In genomic region chr5:178186417-178186816, GRCh38 we compare ENCODE assay signal across 27 cellular contexts. TPM values are rescaled to one million over a fixed set of nuclear protein-coding genes. Genes with fewer than 3 reads are reported as not detected.
DNase-seq lines count a peak whose midpoint lies in the region; ATAC-seq and TF ChIP-seq lines count a peak whose summit lies in the region.
"Had no signal": no experiment of that assay in that cellular context is flagged by ENCODE, and none has a peak within 500 bp of the region (broad histone marks: within the 10 kb centered on the region; RNA-seq: fewer than 3 reads in every experiment).

No MANE protein-coding gene starts in this region.

- H3K36me3 ChIP-seq in SK-N-SH (replicated peaks in 1 of 2; ENCODE audit: control insufficient read depth in 1 of 2, insufficient read depth in 2 of 2, low read length in 1 of 2) = no peaks in the 10 kb centered on the region
- H3K36me3 ChIP-seq: BE2C, tibial nerve had no signal

- ATAC-seq in activated CD8-positive, alpha-beta memory T cell treated with anti-CD3 and anti-CD28 coated beads, Interleukin-2, amount 10 ng/mL, durations not matched to agents 7 days and 5 days = no peak
- ATAC-seq: left ventricle myocardium superior; natural killer cell treated with Interleukin-12 subunit alpha and Interleukin-12 subunit beta and Interleukin-15 and Interleukin-18, amount 100 ng/mL, for 72 hours had no signal

- H3K9ac ChIP-seq in SK-N-SH = no peak overlapping the region

- CTCF ChIA-PET in SK-N-SH (lab: Yijun Ruan, JAX) = interaction anchor here (1.4 to 3.9 kb wide), 2 partner anchors 10 to 111 kb away, joined by 9 to 18 read pairs; no protein-coding TSS in a partner anchor
- CTCF ChIA-PET in activated CD8-positive, alpha-beta memory T cell treated with anti-CD3 and anti-CD28 coated beads, Interleukin-2, amount 10 ng/mL, durations not matched to agents 7 days and 5 days (lab: Charles Lee) = no interaction called here

- TF ChIP-seq CTCF in SK-N-SH (IDR thresholded peaks at IDR 0.05) (no peak), mesothelial cell of epicardium (IDR thresholded peaks at IDR 0.05; ENCODE audit: unreplicated experiment) (no peak)

- no peaks in the 10 kb centered on the region; a peak in 1 of 4 replicates for H3K4me1 ChIP-seq in SK-N-SH (ENCODE audit: control insufficient read depth in 1 of 2, insufficient read depth in 2 of 2, low read depth in 1 of 2, low read length in 1 of 2)
- H3K4me1 ChIP-seq: BE2C, tibial nerve had no signal

- no peak overlapping the region for H3K4me3 Mint-ChIP-seq in mesothelial cell of epicardium
- no peak overlapping the region for H3K4me3 Mint-ChIP-seq in activated CD8-positive, alpha-beta memory T cell treated with anti-CD3 and anti-CD28 coated beads, Interleukin-2, amount 10 ng/mL, durations not matched to agents 7 days and 5 days
- H3K4me3 Mint-ChIP-seq: natural killer cell treated with Interleukin-12 subunit alpha and Interleukin-12 subunit beta and Interleukin-15 and Interleukin-18, amount 100 ng/mL, for 72 hours; stimulated activated naive CD8-positive, alpha-beta T cell treated with anti-CD3 and anti-CD28 coated beads, Interleukin-15, Interleukin-2, amounts not matched to agents 100 ng/mL and 50 ng/mL, for 24 hours; T-helper 1 cell treated with Interleukin-12 subunit alpha and Interleukin-12 subunit beta and Interleukin-4 antibody, amounts not matched to agents 30 μg/mL and 1 μg/mL, for 36 hours had no signal

- no peaks in the 10 kb centered on the region for H3K9me2 ChIP-seq in SK-N-SH

- POLR2A ChIA-PET in SK-N-SH (lab: Yijun Ruan, JAX) = interaction anchor here (1.5 kb wide), 1 partner anchor 18 kb away, joined by 11 read pairs; the partner anchor contains the start of gene HNRNPAB

- H3K27ac Mint-ChIP-seq in mesothelial cell of epicardium = peak overlapping the region; percentile 27
- H3K27ac Mint-ChIP-seq in activated CD8-positive, alpha-beta memory T cell treated with anti-CD3 and anti-CD28 coated beads, Interleukin-2, amount 10 ng/mL, durations not matched to agents 7 days and 5 days = no peak overlapping the region
- H3K27ac Mint-ChIP-seq: natural killer cell treated with Interleukin-12 subunit alpha and Interleukin-12 subunit beta and Interleukin-15 and Interleukin-18, amount 100 ng/mL, for 72 hours; stimulated activated naive CD8-positive, alpha-beta T cell treated with anti-CD3 and anti-CD28 coated beads, Interleukin-15, Interleukin-2, amounts not matched to agents 100 ng/mL and 50 ng/mL, for 24 hours; T-helper 1 cell treated with Interleukin-12 subunit alpha and Interleukin-12 subunit beta and Interleukin-4 antibody, amounts not matched to agents 30 μg/mL and 1 μg/mL, for 36 hours had no signal

- no peaks in the 10 kb centered on the region for H4K20me1 ChIP-seq in SK-N-SH (ENCODE audit: insufficient read depth)

- H3K27ac ChIP-seq in SK-N-SH (ENCODE audit: low read depth in 2 of 2, low read length in 1 of 2) = no peak overlapping the region
- H3K27ac ChIP-seq: dorsolateral prefrontal cortex, hepatocyte, tibial nerve had no signal

- H3K4me3 ChIP-seq in SK-N-SH (ENCODE audit: low read depth in 2 of 2, low read length in 1 of 2) = no peak overlapping the region
- H3K4me3 ChIP-seq: hepatocyte, tibial nerve had no signal

- no peaks in the 10 kb centered on the region for H3K79me2 ChIP-seq in SK-N-SH (ENCODE audit: insufficient read depth)
- H3K79me2 ChIP-seq: hepatocyte had no signal

- H3K4me2 ChIP-seq in SK-N-SH = no peak overlapping the region; the same call in 1 of the 2 replicates
- H3K4me2 ChIP-seq: hepatocyte had no signal

- H3F3A ChIP-seq in SK-N-SH (replicated peaks; ENCODE audit: insufficient read depth) = no peaks in the 10 kb centered on the region

- TF ChIP-seq RAD21 in SK-N-SH (IDR thresholded peaks at IDR 0.05; ENCODE audit: low read length) = no peak

- no peaks in the 10 kb centered on the region for H3K36me3 Mint-ChIP-seq in mesothelial cell of epicardium
- H3K36me3 Mint-ChIP-seq in activated CD8-positive, alpha-beta memory T cell treated with anti-CD3 and anti-CD28 coated beads, Interleukin-2, amount 10 ng/mL, durations not matched to agents 7 days and 5 days = no peaks in the 10 kb centered on the region
- H3K36me3 Mint-ChIP-seq: natural killer cell treated with Interleukin-12 subunit alpha and Interleukin-12 subunit beta and Interleukin-15 and Interleukin-18, amount 100 ng/mL, for 72 hours had no signal

- H3K9me3 ChIP-seq in SK-N-SH = no peaks in the 10 kb centered on the region
- H3K9me3 ChIP-seq: BE2C, tibial nerve had no signal

- H3K9me3 Mint-ChIP-seq in mesothelial cell of epicardium = no peaks in the 10 kb centered on the region
- H3K9me3 Mint-ChIP-seq in activated CD8-positive, alpha-beta memory T cell treated with anti-CD3 and anti-CD28 coated beads, Interleukin-2, amount 10 ng/mL, durations not matched to agents 7 days and 5 days (ENCODE audit: low read depth) = no peaks in the 10 kb centered on the region
- H3K9me3 Mint-ChIP-seq: natural killer cell treated with Interleukin-12 subunit alpha and Interleukin-12 subunit beta and Interleukin-15 and Interleukin-18, amount 100 ng/mL, for 72 hours; stimulated activated naive CD8-positive, alpha-beta T cell treated with anti-CD3 and anti-CD28 coated beads, Interleukin-15, Interleukin-2, amounts not matched to agents 100 ng/mL and 50 ng/mL, for 24 hours; T-helper 1 cell treated with Interleukin-12 subunit alpha and Interleukin-12 subunit beta and Interleukin-4 antibody, amounts not matched to agents 30 μg/mL and 1 μg/mL, for 36 hours had no signal

- no peaks in the 10 kb centered on the region for H3K27me3 Mint-ChIP-seq in mesothelial cell of epicardium (ENCODE audit: low read depth)
- peaks cover 8% of the 10 kb centered on the region for H3K27me3 Mint-ChIP-seq in activated CD8-positive, alpha-beta memory T cell treated with anti-CD3 and anti-CD28 coated beads, Interleukin-2, amount 10 ng/mL, durations not matched to agents 7 days and 5 days
- H3K27me3 Mint-ChIP-seq: stimulated activated naive CD8-positive, alpha-beta T cell treated with anti-CD3 and anti-CD28 coated beads, Interleukin-15, Interleukin-2, amounts not matched to agents 100 ng/mL and 50 ng/mL, for 24 hours had no signal

- peak; percentile 63 for DNase-seq in NOMO-1 treated with DMSO at 0.1 percent for 48 hours (lab: John Stamatoyannopoulos, UW; ENCODE audit: unreplicated experiment)
- DNase-seq in NOMO-1 treated with dmso at 0.1 percent for 144 hours (lab: John Stamatoyannopoulos, UW; ENCODE audit: unreplicated experiment) = no peak
- DNase-seq in SK-N-SH = peak; percentile 45
- no peak for DNase-seq in mesothelial cell of epicardium (ENCODE audit: low spot score in 2 of 2, unreplicated experiment in 2 of 2)
- DNase-seq in activated CD8-positive, alpha-beta memory T cell treated with anti-CD3 and anti-CD28 coated beads, Interleukin-2, amount 10 ng/mL, durations not matched to agents 7 days and 5 days = no peak
- DNase-seq in NCI-H2227 treated with DMSO at 0.1 percent for 48 hours (lab: John Stamatoyannopoulos, UW) = no peak
- DNase-seq: 8988T; activated naive CD4-positive, alpha-beta T cell treated with anti-CD3 and anti-CD28 coated beads, Interleukin-2, amount 50 U/mL, for 16 hours; BE2C; dorsolateral prefrontal cortex; Karpas-422; left ventricle myocardium superior; NCI-H1092; NCI-H1930; NCI-H226; NCI-H774; SHP77 treated with DMSO at 0.1 percent for 48 hours; stimulated activated CD4-positive, alpha-beta T cell treated with anti-CD3 and anti-CD28 coated beads, Interleukin-12 subunit alpha, Interleukin-12 subunit beta, amount 100 ng/mL, for 4 hours had no signal

- peak overlapping the region; percentile 76; the same call in 1 of the 2 replicates for H2AFZ ChIP-seq in SK-N-SH (ENCODE audit: low read depth)
- H2AFZ ChIP-seq: hepatocyte had no signal

- no peak for TF ChIP-seq EP300 in SK-N-SH (IDR thresholded peaks at IDR 0.05; ENCODE audit: borderline replicate concordance in 1 of 2, low read depth in 1 of 2, low read length in 1 of 2)

- WGBS in SK-N-SH (ENCODE audit: low lambda C conversion rate) = 39% methylated on average over 5 of the region's 5 CpGs

- H3K27me3 ChIP-seq in SK-N-SH (ENCODE audit: insufficient read depth) = no peaks in the 10 kb centered on the region
- H3K27me3 ChIP-seq: BE2C, hepatocyte, tibial nerve had no signal

- H3K4me1 Mint-ChIP-seq in mesothelial cell of epicardium = peaks cover 7% of the 10 kb centered on the region
- H3K4me1 Mint-ChIP-seq in activated CD8-positive, alpha-beta memory T cell treated with anti-CD3 and anti-CD28 coated beads, Interleukin-2, amount 10 ng/mL, durations not matched to agents 7 days and 5 days = peaks cover 7% of the 10 kb centered on the region

RNA-seq across cellular contexts. Expression of gene GMCL2, which starts 0.8 kb away (rescaled TPM):
- not detected in 2 replicates for polyA plus RNA-seq in SK-N-SH (2012; rRNA removed)
- polyA plus RNA-seq in SK-N-SH (2012; cell fraction: cytosol; rRNA removed) = 0.01 TPM in 2 replicates
- not detected in 2 replicates for polyA plus RNA-seq in SK-N-SH (2012; cell fraction: nucleus; rRNA removed)
- total RNA-seq in mesothelial cell of epicardium = not detected in 3 replicates
- not detected for total RNA-seq in activated CD8-positive, alpha-beta memory T cell treated with anti-CD3 and anti-CD28 coated beads, Interleukin-2, amount 10 ng/mL, durations not matched to agents 7 days and 5 days
- total RNA-seq: fibroblast of villous mesenchyme; hepatocyte; HT1080; left ventricle myocardium superior; natural killer cell treated with Interleukin-12 subunit alpha and Interleukin-12 subunit beta and Interleukin-15 and Interleukin-18, amount 100 ng/mL, for 72 hours; OCI-LY7; osteocyte; tibial nerve had no signal
- polyA plus RNA-seq: hepatocyte had no signal

RNA-seq across cellular contexts. Expression of gene HNRNPAB, which starts 17.9 kb away (rescaled TPM):
- 157 and 164 TPM in 2 replicates for polyA plus RNA-seq in SK-N-SH (2012; rRNA removed)
- 179 and 207 TPM in 2 replicates for polyA plus RNA-seq in SK-N-SH (2012; cell fraction: cytosol; rRNA removed)
- 80.9 and 111 TPM in 2 replicates for polyA plus RNA-seq in SK-N-SH (2012; cell fraction: nucleus; rRNA removed)
- total RNA-seq in mesothelial cell of epicardium = 198 to 209 TPM (median 204 TPM) in 3 replicates
- total RNA-seq in activated CD8-positive, alpha-beta memory T cell treated with anti-CD3 and anti-CD28 coated beads, Interleukin-2, amount 10 ng/mL, durations not matched to agents 7 days and 5 days = 100 to 1,000 TPM; 268 to 391 TPM

RNA-seq across cellular contexts. Expression of gene NHP2, which starts 32.7 kb away (rescaled TPM):
- 313 and 455 TPM in 2 replicates for polyA plus RNA-seq in SK-N-SH (2012; rRNA removed)
- polyA plus RNA-seq in SK-N-SH (2012; cell fraction: cytosol; rRNA removed) = 325 and 409 TPM in 2 replicates
- 134 and 156 TPM in 2 replicates for polyA plus RNA-seq in SK-N-SH (2012; cell fraction: nucleus; rRNA removed)
- 112 to 120 TPM (median 116 TPM) in 3 replicates for total RNA-seq in mesothelial cell of epicardium
- total RNA-seq in activated CD8-positive, alpha-beta memory T cell treated with anti-CD3 and anti-CD28 coated beads, Interleukin-2, amount 10 ng/mL, durations not matched to agents 7 days and 5 days = 100 to 1,000 TPM; 144 to 168 TPM

RNA-seq across cellular contexts. Expression of gene PHYKPL, which starts 46.2 kb away (rescaled TPM):
- 46.8 and 61.3 TPM in 2 replicates for polyA plus RNA-seq in SK-N-SH (2012; rRNA removed)
- 18.4 and 23.3 TPM in 2 replicates for polyA plus RNA-seq in SK-N-SH (2012; cell fraction: cytosol; rRNA removed)
- 262 and 272 TPM in 2 replicates for polyA plus RNA-seq in SK-N-SH (2012; cell fraction: nucleus; rRNA removed)
- 128 to 137 TPM (median 137 TPM) in 3 replicates for total RNA-seq in mesothelial cell of epicardium
- 100 to 1,000 TPM; 117 to 120 TPM for total RNA-seq in activated CD8-positive, alpha-beta memory T cell treated with anti-CD3 and anti-CD28 coated beads, Interleukin-2, amount 10 ng/mL, durations not matched to agents 7 days and 5 days

RNA-seq across cellular contexts. Expression of gene RMND5B, which starts 55.6 kb away (rescaled TPM):
- polyA plus RNA-seq in SK-N-SH (2012; rRNA removed) = 42.8 and 43.7 TPM in 2 replicates
- 25.1 and 32.1 TPM in 2 replicates for polyA plus RNA-seq in SK-N-SH (2012; cell fraction: cytosol; rRNA removed)
- polyA plus RNA-seq in SK-N-SH (2012; cell fraction: nucleus; rRNA removed) = 74.2 and 75.6 TPM in 2 replicates
- 32.6 to 34.5 TPM (median 34.0 TPM) in 3 replicates for total RNA-seq in mesothelial cell of epicardium
- total RNA-seq in activated CD8-positive, alpha-beta memory T cell treated with anti-CD3 and anti-CD28 coated beads, Interleukin-2, amount 10 ng/mL, durations not matched to agents 7 days and 5 days = 1 to 10 TPM; 3.7 to 5.6 TPM

Comparison
In these comparisons a context has a peak if more than half of its experiments do, and no peak if none do; other contexts are left out.
1. DNase-seq: peak in NOMO-1 treated with DMSO at 0.1 percent for 48 hours (single experiment) and SK-N-SH (single experiment); none in NOMO-1 treated with dmso at 0.1 percent for 144 hours (single experiment), mesothelial cell of epicardium (0 of 2), activated CD8-positive, alpha-beta memory T cell treated with anti-CD3 and anti-CD28 coated beads, Interleukin-2, amount 10 ng/mL, durations not matched to agents 7 days and 5 days (single experiment) and NCI-H2227 treated with DMSO at 0.1 percent for 48 hours (single experiment).